15 cellular contexts compared by ENCODE assay signal in the genomic region with DNA sequence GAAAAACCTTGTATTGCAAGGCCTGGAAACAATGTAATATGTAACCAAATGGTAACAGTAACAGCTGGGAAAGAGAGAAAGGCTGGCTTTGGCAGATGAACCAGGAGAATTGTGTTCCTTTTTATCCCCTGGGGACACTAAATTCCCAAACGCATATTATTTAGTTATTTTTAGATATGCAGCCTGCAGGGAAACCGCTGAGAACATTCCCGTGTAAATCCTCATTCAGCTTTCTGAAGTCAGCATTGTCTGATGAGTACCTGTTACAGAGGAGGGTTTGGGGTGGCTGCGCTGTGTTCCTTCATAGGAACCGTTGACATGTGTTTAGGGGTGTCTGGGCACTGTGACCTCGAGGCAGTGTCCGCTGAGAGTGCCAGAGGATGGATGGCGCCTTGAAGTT.
DNase-seq lines count a peak whose midpoint lies in the region; ATAC-seq and TF ChIP-seq lines count a peak whose summit lies in the region.
"Had no signal": no experiment of that assay in that cellular context is flagged by ENCODE, and none has a peak within 500 bp of the region (broad histone marks: within the 10 kb centered on the region; RNA-seq: fewer than 3 reads in every experiment).

No MANE protein-coding gene starts in this region.

- no peaks in the 10 kb centered on the region for H3K9me3 Mint-ChIP-seq in nephron
- H3K9me3 Mint-ChIP-seq: activated CD4-positive, alpha-beta T cell treated with anti-CD3 and anti-CD28 coated beads, Interleukin-2, amount 10 ng/mL, durations not matched to agents 7 days and 5 days; neural crest cell had no signal

- DNase-seq in ascending aorta (ENCODE audit: low spot score in 2 of 2) (no peak), DMS114 treated with DMSO at 0.1 percent for 48 hours (lab: John Stamatoyannopoulos, UW; ENCODE audit: unreplicated experiment) (no peak), activated T-cell treated with anti-CD3 and anti-CD28 coated beads for 4 hours (no peak)
- DNase-seq: activated CD4-positive, alpha-beta T cell treated with anti-CD3 and anti-CD28 coated beads, Interleukin-2, amount 10 ng/mL, durations not matched to agents 7 days and 5 days; activated gamma-delta T cell treated with Interleukin-2 at 50 U/mL for 16 hours; Karpas-422; mesenchymal stem cell; NCI-H2029 treated with DMSO at 0.1 percent for 48 hours; NCI-H69; SHP77 treated with DMSO at 0.1 percent for 48 hours had no signal

- no peak for TF ChIP-seq EP300 in gastroesophageal sphincter (IDR thresholded peaks at IDR 0.05)

- H3K27me3 Mint-ChIP-seq in nephron (ENCODE audit: low read depth): peaks cover 21% of the 10 kb centered on the region
- H3K27me3 Mint-ChIP-seq: activated CD4-positive, alpha-beta T cell treated with anti-CD3 and anti-CD28 coated beads, Interleukin-2, amount 10 ng/mL, durations not matched to agents 7 days and 5 days had no signal

- no peaks in the 10 kb centered on the region for H3K36me3 Mint-ChIP-seq in nephron (ENCODE audit: low read depth)

- TF ChIP-seq CTCF in ascending aorta (IDR thresholded peaks at IDR 0.05) (no peak), gastroesophageal sphincter (IDR thresholded peaks at IDR 0.05) (no peak), nephron (IDR thresholded peaks at IDR 0.05; ENCODE audit: unreplicated experiment in 3 of 3) (no peak)

- no peaks in the 10 kb centered on the region for H3K9me3 ChIP-seq in ascending aorta
- no peaks in the 10 kb centered on the region for H3K9me3 ChIP-seq in gastroesophageal sphincter

- WGBS in gastroesophageal sphincter (ENCODE audit: low coverage in 1 of 2), 2 donors: 32 to 49% methylated on average over 4 to 6 of the region's 8 CpGs
- WGBS in urinary bladder: 34% methylated on average over 8 of the region's 8 CpGs

- H3K27ac Mint-ChIP-seq in nephron: peak overlapping the region in 2 of 3 experiments; percentile 30
- H3K27ac Mint-ChIP-seq: activated CD4-positive, alpha-beta T cell treated with anti-CD3 and anti-CD28 coated beads, Interleukin-2, amount 10 ng/mL, durations not matched to agents 7 days and 5 days had no signal

- intact Hi-C loops in ascending aorta (cut with DNase I): loop anchor here (2.0 kb wide), 1 partner anchor 32 kb away; no protein-coding TSS in a partner anchor

- H3K4me3 ChIP-seq in ascending aorta (no peak overlapping the region), gastroesophageal sphincter (no peak overlapping the region), urinary bladder (ENCODE audit: low read depth, low read length) (no peak overlapping the region)

- H3K27ac ChIP-seq in ascending aorta (peak overlapping the region; percentile 67 to 71), gastroesophageal sphincter (peak overlapping the region; percentile 36 to 80 (median 66)), urinary bladder (ENCODE audit: low read depth) (peak overlapping the region; percentile 64)

- peak; percentile 69 for ATAC-seq in gastroesophageal sphincter
- no peak for ATAC-seq in GM18861 (IDR thresholded peaks at IDR 0.05; ENCODE audit: unreplicated experiment)

- no peaks in the 10 kb centered on the region for H3K36me3 ChIP-seq in ascending aorta
- H3K36me3 ChIP-seq in gastroesophageal sphincter: peaks cover 0 to 11% of the 10 kb centered on the region in 2 donors
- no peaks in the 10 kb centered on the region for H3K36me3 ChIP-seq in urinary bladder (ENCODE audit: insufficient read depth)

- H3K4me3 Mint-ChIP-seq in nephron: no peak overlapping the region
- H3K4me3 Mint-ChIP-seq: activated CD4-positive, alpha-beta T cell treated with anti-CD3 and anti-CD28 coated beads, Interleukin-2, amount 10 ng/mL, durations not matched to agents 7 days and 5 days; neural crest cell had no signal

- TF ChIP-seq POLR2A in gastroesophageal sphincter (IDR thresholded peaks at IDR 0.05): no peak

- H3K4me1 ChIP-seq in ascending aorta (peaks cover 13 to 47% of the 10 kb centered on the region in 2 donors), gastroesophageal sphincter (peaks cover 0 to 46% (median 28%) of the 10 kb centered on the region in 3 donors), urinary bladder (ENCODE audit: insufficient read depth) (peaks cover 2% of the 10 kb centered on the region)

- no peaks in the 10 kb centered on the region for H3K27me3 ChIP-seq in ascending aorta
- H3K27me3 ChIP-seq in gastroesophageal sphincter: no peaks in the 10 kb centered on the region

- peaks cover 24% of the 10 kb centered on the region for H3K4me1 Mint-ChIP-seq in nephron
- H3K4me1 Mint-ChIP-seq: activated CD4-positive, alpha-beta T cell treated with anti-CD3 and anti-CD28 coated beads, Interleukin-2, amount 10 ng/mL, durations not matched to agents 7 days and 5 days had no signal
